Comparison of ENCODE assay signal across 22 cellular contexts in the genomic region with DNA sequence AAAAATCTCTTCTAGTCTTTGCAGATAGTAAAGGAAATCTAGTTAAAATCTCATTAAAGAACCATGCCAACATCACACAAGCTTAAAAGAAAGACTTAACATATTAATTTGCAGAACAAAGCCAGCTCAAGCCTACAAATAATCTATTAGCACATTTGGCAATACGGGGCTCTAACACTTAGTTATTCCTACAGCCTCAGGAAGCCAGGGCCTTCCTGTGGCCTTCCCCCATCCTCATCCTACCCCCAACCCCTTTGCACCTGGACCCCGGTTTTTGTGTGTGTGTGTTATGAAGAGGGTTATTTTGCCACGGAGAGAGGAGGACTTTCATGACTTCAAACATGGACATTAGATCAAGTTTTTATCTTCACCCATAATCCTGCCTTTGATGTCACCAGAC.
A peak's percentile ranks its signal among the peaks of the same experiment; 100 is the strongest.
DNase-seq lines count a peak whose midpoint lies in the region; ATAC-seq and TF ChIP-seq lines count a peak whose summit lies in the region.
"Had no signal": no experiment of that assay in that cellular context is flagged by ENCODE, and none has a peak within 500 bp of the region (broad histone marks: within the 10 kb centered on the region; RNA-seq: fewer than 3 reads in every experiment).

No MANE protein-coding gene starts in this region.

- H3K36me3 ChIP-seq in H7 (replicated peaks; ENCODE audit: control insufficient read depth, insufficient read depth, low read length) (no peaks in the 10 kb centered on the region), WERI-Rb-1 (no peaks in the 10 kb centered on the region), endodermal cell (ENCODE audit: control insufficient read depth, insufficient read depth, low read length) (no peaks in the 10 kb centered on the region)
- H3K36me3 ChIP-seq: BE2C; BLaER1 treated with 17β-estradiol and CSF1 and Interleukin-3, amounts not matched to agents 10 nM and 100 nM had no signal

- no peaks in the 10 kb centered on the region for H3K9me3 ChIP-seq in WERI-Rb-1 (ENCODE audit: severe bottlenecking)
- H3K9me3 ChIP-seq in endodermal cell (ENCODE audit: control insufficient read depth, low read length), result no peaks in the 10 kb centered on the region
- H3K9me3 ChIP-seq: A549, BE2C had no signal

- H3K4me3 Mint-ChIP-seq in endodermal cell, result no peak overlapping the region
- H3K4me3 Mint-ChIP-seq in activated CD4-positive, alpha-beta memory T cell treated with anti-CD3 and anti-CD28 coated beads, Interleukin-2, amount 10 ng/mL, durations not matched to agents 7 days and 5 days, result no peak overlapping the region
- H3K4me3 Mint-ChIP-seq: CD14-positive monocyte; CD4-positive, alpha-beta T cell; CD8-positive, alpha-beta memory T cell had no signal

- peaks cover 15% of the 10 kb centered on the region for H3K4me1 Mint-ChIP-seq in endodermal cell
- H3K4me1 Mint-ChIP-seq in activated CD4-positive, alpha-beta memory T cell treated with anti-CD3 and anti-CD28 coated beads, Interleukin-2, amount 10 ng/mL, durations not matched to agents 7 days and 5 days, result no peaks in the 10 kb centered on the region
- H3K4me1 Mint-ChIP-seq: CD14-positive monocyte; CD8-positive, alpha-beta memory T cell had no signal

- no peak overlapping the region for H3K27ac Mint-ChIP-seq in endodermal cell
- no peak overlapping the region for H3K27ac Mint-ChIP-seq in activated CD4-positive, alpha-beta memory T cell treated with anti-CD3 and anti-CD28 coated beads, Interleukin-2, amount 10 ng/mL, durations not matched to agents 7 days and 5 days
- H3K27ac Mint-ChIP-seq: CD14-positive monocyte; CD4-positive, alpha-beta T cell; CD8-positive, alpha-beta memory T cell had no signal

- no peaks in the 10 kb centered on the region for H3K4me1 ChIP-seq in endodermal cell (ENCODE audit: control insufficient read depth, insufficient read depth, low read length)
- H3K4me1 ChIP-seq: A549; BE2C; BLaER1 treated with 17β-estradiol and CSF1 and Interleukin-3, amounts not matched to agents 10 nM and 100 nM had no signal

- TF ChIP-seq CTCF in WERI-Rb-1 (IDR thresholded peaks at IDR 0.05; ENCODE audit: low read depth, low read length), result no peak
- TF ChIP-seq CTCF in endodermal cell (conservative IDR thresholded peaks at IDR 0.05), result no peak
- TF ChIP-seq CTCF in GM20000 (IDR thresholded peaks at IDR 0.05; ENCODE audit: extremely low read depth, missing control alignments), result no peak

- no peak for ATAC-seq in HG03565 (IDR thresholded peaks at IDR 0.05; ENCODE audit: unreplicated experiment)
- ATAC-seq: A549, GM12878, HCT116 had no signal

- peak; percentile 34 for DNase-seq in H7
- no peak for DNase-seq in WERI-Rb-1
- peak; percentile 46 for DNase-seq in endodermal cell
- DNase-seq in activated CD4-positive, alpha-beta memory T cell treated with anti-CD3 and anti-CD28 coated beads, Interleukin-2, amount 10 ng/mL, durations not matched to agents 7 days and 5 days, result no peak
- DNase-seq in NCI-H187 (lab: John Stamatoyannopoulos, UW), result no peak
- no peak for DNase-seq in GM20000 (ENCODE audit: low spot score)
- DNase-seq: 8988T; ACHN; AML-193; BE2C; CD4-positive, alpha-beta T cell; CD8-positive, alpha-beta memory T cell; DMS 273 treated with DMSO at 0.1 percent for 48 hours; DMS79; EL; GDM1 had no signal

- WGBS in endodermal cell (ENCODE audit: insufficient coverage in 1 of 2, insufficient read length in 1 of 2), 2 experiments, result 25% methylated on average over 1 of the region's 3 CpGs; no CpG with 5 or more reads in 1 of the 2 experiments

- peak overlapping the region; percentile 40 for H3K27ac ChIP-seq in WERI-Rb-1
- no peak overlapping the region for H3K27ac ChIP-seq in endodermal cell (ENCODE audit: low read depth, low read length)
- H3K27ac ChIP-seq: A549; BLaER1 treated with 17β-estradiol and CSF1 and Interleukin-3, amounts not matched to agents 10 nM and 100 nM had no signal

- no peaks in the 10 kb centered on the region for H3K36me3 Mint-ChIP-seq in endodermal cell (ENCODE audit: low read depth)
- no peaks in the 10 kb centered on the region for H3K36me3 Mint-ChIP-seq in activated CD4-positive, alpha-beta memory T cell treated with anti-CD3 and anti-CD28 coated beads, Interleukin-2, amount 10 ng/mL, durations not matched to agents 7 days and 5 days (ENCODE audit: low read depth)
- H3K36me3 Mint-ChIP-seq: CD14-positive monocyte; CD8-positive, alpha-beta memory T cell had no signal

- POLR2A ChIA-PET in activated CD4-positive, alpha-beta memory T cell treated with anti-CD3 and anti-CD28 coated beads, Interleukin-2, amount 10 ng/mL, durations not matched to agents 7 days and 5 days (lab: Charles Lee), result no interaction called here

- peaks cover 47% of the 10 kb centered on the region for H3K27me3 Mint-ChIP-seq in endodermal cell (ENCODE audit: insufficient read depth)
- H3K27me3 Mint-ChIP-seq in activated CD4-positive, alpha-beta memory T cell treated with anti-CD3 and anti-CD28 coated beads, Interleukin-2, amount 10 ng/mL, durations not matched to agents 7 days and 5 days, result peaks cover 7% of the 10 kb centered on the region

- peaks cover 28% of the 10 kb centered on the region; the same call in 1 of the 2 replicates for H3K27me3 ChIP-seq in H7 (ENCODE audit: control insufficient read depth, insufficient read depth, low read length)
- no peaks in the 10 kb centered on the region for H3K27me3 ChIP-seq in WERI-Rb-1 (ENCODE audit: insufficient read depth, low read depth, severe bottlenecking)
- peaks cover 10% of the 10 kb centered on the region for H3K27me3 ChIP-seq in endodermal cell (ENCODE audit: control insufficient read depth, insufficient read depth, low read length, poor library complexity, severe bottlenecking)
- H3K27me3 ChIP-seq: BLaER1 treated with 17β-estradiol and CSF1 and Interleukin-3, amounts not matched to agents 10 nM and 100 nM had no signal

- CTCF ChIA-PET in activated CD4-positive, alpha-beta memory T cell treated with anti-CD3 and anti-CD28 coated beads, Interleukin-2, amount 10 ng/mL, durations not matched to agents 7 days and 5 days (lab: Charles Lee), result no interaction called here

- H3K4me3 ChIP-seq in H7 (ENCODE audit: insufficient read depth, low read depth, low read length) (no peak overlapping the region), WERI-Rb-1 (ENCODE audit: low read depth, low read length) (no peak overlapping the region), endodermal cell (ENCODE audit: low read length) (no peak overlapping the region)
- H3K4me3 ChIP-seq: A549; BLaER1 treated with 17β-estradiol and CSF1 and Interleukin-3, amounts not matched to agents 10 nM and 100 nM; GM12878 had no signal

- H3K9ac ChIP-seq in endodermal cell (ENCODE audit: extremely low read depth, low read length, poor library complexity, severe bottlenecking), result no peak overlapping the region
- H3K9ac ChIP-seq: BLaER1 treated with 17β-estradiol and CSF1 and Interleukin-3, amounts not matched to agents 10 nM and 100 nM had no signal

- peaks cover 8% of the 10 kb centered on the region for H3K9me3 Mint-ChIP-seq in endodermal cell
- H3K9me3 Mint-ChIP-seq in activated CD4-positive, alpha-beta memory T cell treated with anti-CD3 and anti-CD28 coated beads, Interleukin-2, amount 10 ng/mL, durations not matched to agents 7 days and 5 days, result peaks cover 3% of the 10 kb centered on the region
- H3K9me3 Mint-ChIP-seq: CD4-positive, alpha-beta T cell had no signal

Comparison
In these comparisons a context has a peak if more than half of its experiments do, and no peak if none do; other contexts are left out.
1. DNase-seq: peak in H7 (single experiment) and endodermal cell (single experiment); none in WERI-Rb-1 (single experiment), activated CD4-positive, alpha-beta memory T cell treated with anti-CD3 and anti-CD28 coated beads, Interleukin-2, amount 10 ng/mL, durations not matched to agents 7 days and 5 days (single experiment), NCI-H187 (0 of 2) and GM20000 (single experiment).